In genomic region chr3:45642731-45643152, GRCh38 we compare ENCODE assay signal across 10 cellular contexts. TPM values are rescaled to one million over a fixed set of nuclear protein-coding genes. Genes with fewer than 3 reads are reported as not detected.
A peak's percentile ranks its signal among the peaks of the same experiment; 100 is the strongest.
DNase-seq lines count a peak whose midpoint lies in the region; ATAC-seq and TF ChIP-seq lines count a peak whose summit lies in the region.
"Had no signal": no experiment of that assay in that cellular context is flagged by ENCODE, and none has a peak within 500 bp of the region (broad histone marks: within the 10 kb centered on the region; RNA-seq: fewer than 3 reads in every experiment).

No MANE protein-coding gene starts in this region.

- CTCF ChIA-PET in SK-N-SH (lab: Yijun Ruan, JAX), result interaction anchor here (0.9 to 2.0 kb wide), 2 partner anchors 13 to 17 kb away, joined by 3 to 6 read pairs; no protein-coding TSS in a partner anchor

- H3F3A ChIP-seq in SK-N-SH (replicated peaks; ENCODE audit: insufficient read depth), result peaks cover 43% of the 10 kb centered on the region

- peaks cover 77% of the 10 kb centered on the region for H3K79me2 ChIP-seq in SK-N-SH (ENCODE audit: insufficient read depth)

- no peaks in the 10 kb centered on the region for H3K9me2 ChIP-seq in SK-N-SH

- H3K27me3 Mint-ChIP-seq in activated T-cell treated with anti-CD3 and anti-CD28 coated beads, Interleukin-2, amount 50 U/mL, for 72 hours (ENCODE audit: low read depth), result no peaks in the 10 kb centered on the region
- H3K27me3 Mint-ChIP-seq in activated T-cell treated with anti-CD3 and anti-CD28 coated beads, Interleukin-2, amount 50 U/mL, for 4 hours (ENCODE audit: low read depth), result no peaks in the 10 kb centered on the region

- no peak for TF ChIP-seq EP300 in SK-N-SH (IDR thresholded peaks at IDR 0.05; ENCODE audit: borderline replicate concordance in 1 of 2, low read depth in 1 of 2, low read length in 1 of 2)
- peak; percentile 15 to 83 (median 66) for TF ChIP-seq EP300 in upper lobe of left lung (IDR thresholded peaks at IDR 0.05)

- no peak for TF ChIP-seq POLR2A in upper lobe of left lung (IDR thresholded peaks at IDR 0.05)

- TF ChIP-seq RAD21 in SK-N-SH (IDR thresholded peaks at IDR 0.05; ENCODE audit: low read length), result no peak

- H3K4me3 ChIP-seq in SK-N-SH (ENCODE audit: low read depth in 2 of 2, low read length in 1 of 2) (no peak overlapping the region), upper lobe of left lung (no peak overlapping the region)
- H3K4me3 ChIP-seq: HAP-1 had no signal

- H3K36me3 ChIP-seq in SK-N-SH (replicated peaks in 1 of 2; ENCODE audit: control insufficient read depth in 1 of 2, insufficient read depth in 2 of 2, low read length in 1 of 2), result peaks cover 0 to 4% of the 10 kb centered on the region in 2 experiments
- peaks cover 0 to under 1% (median 0%) of the 10 kb centered on the region in 4 donors for H3K36me3 ChIP-seq in upper lobe of left lung

- H3K9me3 Mint-ChIP-seq in activated T-cell treated with anti-CD3 and anti-CD28 coated beads, Interleukin-2, amount 50 U/mL, for 72 hours, result peaks cover 0 to under 1% of the 10 kb centered on the region in 2 donors
- H3K9me3 Mint-ChIP-seq in activated T-cell treated with anti-CD3 and anti-CD28 coated beads, Interleukin-2, amount 50 U/mL, for 4 hours, result peaks cover 3% of the 10 kb centered on the region

- no peaks in the 10 kb centered on the region for H4K20me1 ChIP-seq in SK-N-SH (ENCODE audit: insufficient read depth)

- peaks cover 7 to 51% of the 10 kb centered on the region in 2 experiments; a peak in 3 of 4 replicates for H3K4me1 ChIP-seq in SK-N-SH (ENCODE audit: control insufficient read depth in 1 of 2, insufficient read depth in 2 of 2, low read depth in 1 of 2, low read length in 1 of 2)
- H3K4me1 ChIP-seq in upper lobe of left lung, result peaks cover 73 to 88% (median 80%) of the 10 kb centered on the region in 4 donors

- H3K36me3 Mint-ChIP-seq in activated T-cell treated with anti-CD3 and anti-CD28 coated beads, Interleukin-2, amount 50 U/mL, for 72 hours (ENCODE audit: insufficient read depth in 2 of 2), result peaks cover 2 to 7% of the 10 kb centered on the region in 2 donors
- H3K36me3 Mint-ChIP-seq in activated T-cell treated with anti-CD3 and anti-CD28 coated beads, Interleukin-2, amount 50 U/mL, for 4 hours (ENCODE audit: insufficient read depth), result peaks cover 15% of the 10 kb centered on the region

- WGBS in SK-N-SH (ENCODE audit: low lambda C conversion rate), result 47% methylated on average over 5 of the region's 6 CpGs
- WGBS in upper lobe of left lung, 2 donors, result 33 to 43% methylated on average over 5 to 6 of the region's 6 CpGs

- H3K4me3 Mint-ChIP-seq in activated T-cell treated with anti-CD3 and anti-CD28 coated beads, Interleukin-2, amount 50 U/mL, for 72 hours, result no peak overlapping the region
- no peak overlapping the region for H3K4me3 Mint-ChIP-seq in activated T-cell treated with anti-CD3 and anti-CD28 coated beads, Interleukin-2, amount 50 U/mL, for 4 hours

- peaks cover 9% of the 10 kb centered on the region for H3K4me1 Mint-ChIP-seq in activated T-cell treated with anti-CD3 and anti-CD28 coated beads, Interleukin-2, amount 50 U/mL, for 72 hours (ENCODE audit: low read depth)
- H3K4me1 Mint-ChIP-seq in activated T-cell treated with anti-CD3 and anti-CD28 coated beads, Interleukin-2, amount 50 U/mL, for 4 hours (ENCODE audit: low read depth), result peaks cover 7% of the 10 kb centered on the region

- no peak overlapping the region for H2AFZ ChIP-seq in SK-N-SH (ENCODE audit: low read depth)

- H3K9me3 ChIP-seq in SK-N-SH (no peaks in the 10 kb centered on the region), upper lobe of left lung (no peaks in the 10 kb centered on the region)
- H3K9me3 ChIP-seq: HAP-1 had no signal

- DNase-seq in activated T-cell treated with anti-CD3 and anti-CD28 coated beads, Interleukin-2, amount 50 U/mL, for 72 hours, result no peak
- DNase-seq in activated T-cell treated with anti-CD3 and anti-CD28 coated beads, Interleukin-2, amount 50 U/mL, for 48 hours, result no peak
- DNase-seq in SK-N-SH (peak; percentile 36), glomerular visceral epithelial cell (ENCODE audit: extremely low spot score) (peak; percentile 52), upper lobe of left lung (peak; percentile 82 to 91), NCI-H2227 treated with DMSO at 0.1 percent for 48 hours (lab: John Stamatoyannopoulos, UW) (no peak)
- DNase-seq in activated CD4-positive, alpha-beta T cell treated with anti-CD3 and anti-CD28 coated beads, Interleukin-2, amount 50 U/mL, for 1 hour, result no peak
- DNase-seq in activated T-cell treated with anti-CD3 and anti-CD28 coated beads, Interleukin-2, amount 50 U/mL, for 4 hours, result no peak
- DNase-seq: stimulated activated CD8-positive, alpha-beta memory T cell treated with anti-CD3 and anti-CD28 coated beads, Interleukin-4, amount 100 ng/mL, for 48 hours had no signal

- H3K4me2 ChIP-seq in SK-N-SH, result peak overlapping the region; percentile 80

- H3K27me3 ChIP-seq in SK-N-SH (ENCODE audit: insufficient read depth) (no peaks in the 10 kb centered on the region), upper lobe of left lung (no peaks in the 10 kb centered on the region)

- no peak for ATAC-seq in activated T-cell treated with anti-CD3 and anti-CD28 coated beads, Interleukin-2, amount 50 U/mL, for 72 hours (replicated peaks in 1 of 2)
- ATAC-seq in upper lobe of left lung (ENCODE audit: low FRiP score in 2 of 2), result peak; percentile 71 to 92
- ATAC-seq in activated T-cell treated with anti-CD3 and anti-CD28 coated beads, Interleukin-2, amount 50 U/mL, for 4 hours, result no peak

- H3K27ac ChIP-seq in SK-N-SH (ENCODE audit: low read depth in 2 of 2, low read length in 1 of 2) (peak overlapping the region in 1 of 2 experiments; percentile 100; a peak in 2 of 4 replicates), upper lobe of left lung (peak overlapping the region; percentile 46 to 87 (median 76))

- POLR2A ChIA-PET in SK-N-SH (lab: Yijun Ruan, JAX), result no interaction called here

- peak overlapping the region; percentile 5 for H3K27ac Mint-ChIP-seq in activated T-cell treated with anti-CD3 and anti-CD28 coated beads, Interleukin-2, amount 50 U/mL, for 72 hours

- TF ChIP-seq CTCF in SK-N-SH (IDR thresholded peaks at IDR 0.05) (no peak), upper lobe of left lung (IDR thresholded peaks at IDR 0.05) (no peak)

- peak overlapping the region; percentile 49 for H3K9ac ChIP-seq in SK-N-SH

TF ChIP-seq in SK-N-SH, 30 proteins besides CTCF, POLR2A, EP300 and RAD21:
- TF ChIP-seq CHD2 (IDR thresholded peaks at IDR 0.05; ENCODE audit: low read length, partially characterized antibody), result no peak
- no peak for TF ChIP-seq REST (IDR thresholded peaks at IDR 0.05; ENCODE audit: low read depth, low read length)
- no peak for TF ChIP-seq GABPA (IDR thresholded peaks at IDR 0.05; ENCODE audit: low read depth)
- TF ChIP-seq SMC3 (IDR thresholded peaks at IDR 0.05; ENCODE audit: low read depth, low read length), result no peak
- TF ChIP-seq TEAD4 (IDR thresholded peaks at IDR 0.05; ENCODE audit: borderline replicate concordance, insufficient read depth), result no peak
- TF ChIP-seq EZH2phosphoT487 (IDR thresholded peaks at IDR 0.05; ENCODE audit: borderline replicate concordance, low read depth), result no peak

RNA-seq across cellular contexts. Expression of gene SACM1L, which starts 46.5 kb away (rescaled TPM):
- 10 to 100 TPM; 77.1 to 78.4 TPM for total RNA-seq in activated T-cell treated with anti-CD3 and anti-CD28 coated beads, Interleukin-2, amount 50 U/mL, for 72 hours
- polyA plus RNA-seq in SK-N-SH (2012; rRNA removed), result 11.2 and 16.7 TPM in 2 replicates
- 15.4 and 16.4 TPM in 2 replicates for polyA plus RNA-seq in SK-N-SH (2012; cell fraction: cytosol; rRNA removed)
- 13.7 and 35.1 TPM in 2 replicates for polyA plus RNA-seq in SK-N-SH (2012; cell fraction: nucleus; rRNA removed)
- 100 to 1,000 TPM in 1 of 6 donors, 10 to 100 TPM in 5; 29.9 to 102 (median 63.9) TPM for total RNA-seq in upper lobe of left lung
- 10 to 100 TPM; 48.8 to 52.5 (median 49.2) TPM for total RNA-seq in activated T-cell treated with anti-CD3 and anti-CD28 coated beads, Interleukin-2, amount 50 U/mL, for 4 hours

RNA-seq across cellular contexts. Expression of gene LIMD1, which starts 48.2 kb away (rescaled TPM):
- total RNA-seq in activated T-cell treated with anti-CD3 and anti-CD28 coated beads, Interleukin-2, amount 50 U/mL, for 72 hours, result 10 to 100 TPM; 32.3 to 33.7 TPM
- polyA plus RNA-seq in SK-N-SH (2012; rRNA removed), result 7.6 and 10.5 TPM in 2 replicates
- polyA plus RNA-seq in SK-N-SH (2012; cell fraction: cytosol; rRNA removed), result 2.7 and 5.0 TPM in 2 replicates
- 22.5 and 25.5 TPM in 2 replicates for polyA plus RNA-seq in SK-N-SH (2012; cell fraction: nucleus; rRNA removed)
- total RNA-seq in upper lobe of left lung, result 100 to 1,000 TPM in 2 of 6 donors, 10 to 100 TPM in 4; 78.6 to 176 (median 87.8) TPM
- 10 to 100 TPM; 17.9 to 18.4 (median 18.2) TPM for total RNA-seq in activated T-cell treated with anti-CD3 and anti-CD28 coated beads, Interleukin-2, amount 50 U/mL, for 4 hours

Comparison
In these comparisons a context has a peak if more than half of its experiments do, and no peak if none do; other contexts are left out.
1. ATAC-seq: peak in upper lobe of left lung (2 of 2); none in activated T-cell treated with anti-CD3 and anti-CD28 coated beads, Interleukin-2, amount 50 U/mL, for 72 hours (0 of 2) and activated T-cell treated with anti-CD3 and anti-CD28 coated beads, Interleukin-2, amount 50 U/mL, for 4 hours (0 of 2).
2. DNase-seq: peak in SK-N-SH (single experiment), glomerular visceral epithelial cell (single experiment) and upper lobe of left lung (2 of 2); none in activated T-cell treated with anti-CD3 and anti-CD28 coated beads, Interleukin-2, amount 50 U/mL, for 72 hours (0 of 2), activated T-cell treated with anti-CD3 and anti-CD28 coated beads, Interleukin-2, amount 50 U/mL, for 48 hours (0 of 2), NCI-H2227 treated with DMSO at 0.1 percent for 48 hours (single experiment), activated CD4-positive, alpha-beta T cell treated with anti-CD3 and anti-CD28 coated beads, Interleukin-2, amount 50 U/mL, for 1 hour (single experiment) and activated T-cell treated with anti-CD3 and anti-CD28 coated beads, Interleukin-2, amount 50 U/mL, for 4 hours (single experiment).